ENCODE assay signal across 37 cellular contexts in the genomic region with DNA sequence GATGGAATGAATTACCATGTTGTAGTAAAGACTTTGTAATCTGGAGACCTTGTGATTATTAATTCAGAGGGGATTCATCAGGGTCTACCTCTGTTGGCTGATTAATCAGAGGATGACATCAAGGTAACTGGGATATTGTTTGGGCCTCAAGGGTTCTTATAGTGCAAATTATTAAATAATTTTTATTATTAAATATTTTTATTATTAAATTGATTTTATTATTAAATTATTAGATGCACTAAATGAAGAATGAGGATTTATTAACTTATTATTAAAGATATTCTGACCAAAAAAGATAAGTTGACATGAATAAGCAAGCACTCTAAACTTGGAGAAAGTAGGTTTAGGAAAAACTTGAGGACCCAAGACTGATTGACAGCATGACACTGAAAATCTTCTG.
"Had no signal": no experiment of that assay in that cellular context is flagged by ENCODE, and none has a peak within 500 bp of the region (broad histone marks: within the 10 kb centered on the region; RNA-seq: fewer than 3 reads in every experiment).

No MANE protein-coding gene starts in this region.

- H3K9me3 ChIP-seq: adrenal gland, ascending aorta, body of pancreas, breast epithelium had no signal

- H3K27me3 Mint-ChIP-seq: activated naive CD4-positive, alpha-beta T cell treated with anti-CD3 and anti-CD28 coated beads, Interleukin-2, amount 10 ng/mL, durations not matched to agents 7 days and 5 days; activated naive CD4-positive, alpha-beta T cell treated with anti-CD3 and anti-CD28 coated beads, Interleukin-2, amount 50 U/mL, for 24 hours; activated naive CD8-positive, alpha-beta T cell; activated naive CD8-positive, alpha-beta T cell treated with anti-CD3 and anti-CD28 coated beads for 36 hours; activated naive CD8-positive, alpha-beta T cell treated with anti-CD3 and anti-CD28 coated beads, Interleukin-2, amount 10 ng/mL, durations not matched to agents 7 days and 5 days; activated naive CD8-positive, alpha-beta T cell treated with anti-CD3 and anti-CD28 coated beads, Interleukin-2, amount 50 U/mL, for 24 hours; activated T-cell treated with anti-CD3 and anti-CD28 coated beads, Interleukin-2, amount 50 U/mL, for 24 hours; activated T-helper 17 cell treated with anti-CD3 and anti-CD28 coated beads, Interleukin-2, amount 50 U/mL, for 72 hours; brain; central memory CD8-positive, alpha-beta T cell had no signal

- H3K4me1 Mint-ChIP-seq: activated naive CD4-positive, alpha-beta T cell treated with anti-CD3 and anti-CD28 coated beads, Interleukin-2, amount 10 ng/mL, durations not matched to agents 7 days and 5 days; activated naive CD4-positive, alpha-beta T cell treated with anti-CD3 and anti-CD28 coated beads, Interleukin-2, amount 50 U/mL, for 24 hours; activated naive CD8-positive, alpha-beta T cell treated with anti-CD3 and anti-CD28 coated beads for 36 hours; activated naive CD8-positive, alpha-beta T cell treated with anti-CD3 and anti-CD28 coated beads, Interleukin-2, amount 10 ng/mL, durations not matched to agents 7 days and 5 days; activated naive CD8-positive, alpha-beta T cell treated with anti-CD3 and anti-CD28 coated beads, Interleukin-2, amount 50 U/mL, for 24 hours; activated T-helper 17 cell treated with anti-CD3 and anti-CD28 coated beads, Interleukin-2, amount 50 U/mL, for 72 hours; brain; central memory CD8-positive, alpha-beta T cell had no signal

- H3K27ac Mint-ChIP-seq: activated naive CD4-positive, alpha-beta T cell treated with anti-CD3 and anti-CD28 coated beads for 36 hours; activated naive CD4-positive, alpha-beta T cell treated with anti-CD3 and anti-CD28 coated beads, Interleukin-2, amount 10 ng/mL, durations not matched to agents 7 days and 5 days; activated naive CD4-positive, alpha-beta T cell treated with anti-CD3 and anti-CD28 coated beads, Interleukin-2, amount 50 U/mL, for 24 hours; activated naive CD4-positive, alpha-beta T cell treated with anti-CD3 and anti-CD28 coated beads, Interleukin-2, amount 50 U/mL, for 72 hours; activated naive CD8-positive, alpha-beta T cell; activated naive CD8-positive, alpha-beta T cell treated with anti-CD3 and anti-CD28 coated beads for 36 hours; activated naive CD8-positive, alpha-beta T cell treated with anti-CD3 and anti-CD28 coated beads, Interleukin-2, amount 10 ng/mL, durations not matched to agents 7 days and 5 days; activated naive CD8-positive, alpha-beta T cell treated with anti-CD3 and anti-CD28 coated beads, Interleukin-2, amount 50 U/mL, for 24 hours; activated T-cell treated with anti-CD3 and anti-CD28 coated beads, Interleukin-2, amount 50 U/mL, for 24 hours; activated T-cell treated with anti-CD3 and anti-CD28 coated beads, Interleukin-2, amount 50 U/mL, for 72 hours; activated T-helper 1 cell treated with anti-CD3 and anti-CD28 coated beads, Interleukin-12 subunit alpha, Interleukin-12 subunit beta, Interleukin-2, Interleukin-4 antibody, amounts not matched to agents 30 ng/mL and 10 ng/mL and 1 ng/mL, durations not matched to agents 14 hours and 24 hours and 36 hours; activated T-helper 17 cell treated with anti-CD3 and anti-CD28 coated beads, Interleukin-2, amount 50 U/mL, for 72 hours; activated T-helper 2 cell treated with anti-CD3 and anti-CD28 coated beads, Interferon-gamma antibody, Interleukin-2, Interleukin-4, amounts not matched to agents 10 μg/mL and 5 μg/mL and 100 μg/mL, durations not matched to agents 14 hours and 24 hours and 36 hours; brain had no signal

- H3K4me3 Mint-ChIP-seq: activated naive CD4-positive, alpha-beta T cell treated with anti-CD3 and anti-CD28 coated beads for 36 hours; activated naive CD4-positive, alpha-beta T cell treated with anti-CD3 and anti-CD28 coated beads, Interleukin-2, amount 10 ng/mL, durations not matched to agents 7 days and 5 days; activated naive CD4-positive, alpha-beta T cell treated with anti-CD3 and anti-CD28 coated beads, Interleukin-2, amount 50 U/mL, for 24 hours; activated naive CD8-positive, alpha-beta T cell; activated naive CD8-positive, alpha-beta T cell treated with anti-CD3 and anti-CD28 coated beads for 36 hours; activated naive CD8-positive, alpha-beta T cell treated with anti-CD3 and anti-CD28 coated beads, Interleukin-2, amount 10 ng/mL, durations not matched to agents 7 days and 5 days; activated naive CD8-positive, alpha-beta T cell treated with anti-CD3 and anti-CD28 coated beads, Interleukin-2, amount 50 U/mL, for 24 hours; activated T-cell treated with anti-CD3 and anti-CD28 coated beads, Interleukin-2, amount 50 U/mL, for 24 hours; activated T-cell treated with anti-CD3 and anti-CD28 coated beads, Interleukin-2, amount 50 U/mL, for 4 hours; activated T-cell treated with anti-CD3 and anti-CD28 coated beads, Interleukin-2, amount 50 U/mL, for 72 hours; activated T-helper 1 cell treated with anti-CD3 and anti-CD28 coated beads, Interleukin-12 subunit alpha, Interleukin-12 subunit beta, Interleukin-2, Interleukin-4 antibody, amounts not matched to agents 30 ng/mL and 10 ng/mL and 1 ng/mL, durations not matched to agents 14 hours and 24 hours and 36 hours; activated T-helper 17 cell treated with anti-CD3 and anti-CD28 coated beads, Interleukin-2, amount 50 U/mL, for 72 hours; brain; central memory CD8-positive, alpha-beta T cell had no signal

- DNase-seq: activated effector memory CD4-positive, alpha-beta T cell treated with anti-CD3 and anti-CD28 coated beads, Interleukin-2, amount 50 U/mL, for 16 hours; activated effector memory CD4-positive, alpha-beta T cell treated with Interleukin-2 at 50 U/mL for 16 hours; activated gamma-delta T cell; activated gamma-delta T cell treated with Interleukin-2 at 50 U/mL for 16 hours; activated naive CD4-positive, alpha-beta T cell; activated naive CD4-positive, alpha-beta T cell treated with anti-CD3 and anti-CD28 coated beads for 36 hours; activated naive CD4-positive, alpha-beta T cell treated with anti-CD3 and anti-CD28 coated beads, Interleukin-2, amount 10 ng/mL, durations not matched to agents 7 days and 5 days; activated naive CD4-positive, alpha-beta T cell treated with anti-CD3 and anti-CD28 coated beads, Interleukin-2, amount 50 U/mL, for 16 hours; activated naive CD4-positive, alpha-beta T cell treated with Interleukin-2 at 50 U/mL for 16 hours; activated naive CD8-positive, alpha-beta T cell treated with anti-CD3 and anti-CD28 coated beads for 36 hours; activated naive CD8-positive, alpha-beta T cell treated with anti-CD3 and anti-CD28 coated beads, Interleukin-2, amount 10 ng/mL, durations not matched to agents 7 days and 5 days; activated naive CD8-positive, alpha-beta T cell treated with anti-CD3 and anti-CD28 coated beads, Interleukin-2, amount 50 U/mL, for 24 hours; activated T-cell treated with anti-CD3 and anti-CD28 coated beads, Interleukin-2, amount 50 U/mL, for 24 hours; activated T-cell treated with anti-CD3 and anti-CD28 coated beads, Interleukin-2, amount 50 U/mL, for 4 hours; activated T-cell treated with anti-CD3 and anti-CD28 coated beads, Interleukin-2, amount 50 U/mL, for 48 hours; activated T-cell treated with anti-CD3 and anti-CD28 coated beads, Interleukin-2, amount 50 U/mL, for 72 hours; adrenal gland; amniotic stem cell; amygdala; anterior cingulate cortex; aorta; body of pancreas; brain microvascular endothelial cell; caudate nucleus; central memory CD4-positive, alpha-beta T cell; cerebellar nuclear complex had no signal

- H3K4me3 ChIP-seq: adrenal gland, ascending aorta, body of pancreas, breast epithelium, cardiac muscle cell had no signal

- H3K36me3 Mint-ChIP-seq: activated naive CD4-positive, alpha-beta T cell treated with anti-CD3 and anti-CD28 coated beads, Interleukin-2, amount 10 ng/mL, durations not matched to agents 7 days and 5 days; activated naive CD4-positive, alpha-beta T cell treated with anti-CD3 and anti-CD28 coated beads, Interleukin-2, amount 50 U/mL, for 24 hours; activated naive CD4-positive, alpha-beta T cell treated with anti-CD3 and anti-CD28 coated beads, Interleukin-2, amount 50 U/mL, for 72 hours; activated naive CD8-positive, alpha-beta T cell; activated naive CD8-positive, alpha-beta T cell treated with anti-CD3 and anti-CD28 coated beads for 36 hours; activated naive CD8-positive, alpha-beta T cell treated with anti-CD3 and anti-CD28 coated beads, Interleukin-2, amount 10 ng/mL, durations not matched to agents 7 days and 5 days; brain had no signal

- ATAC-seq: activated naive CD4-positive, alpha-beta T cell treated with anti-CD3 and anti-CD28 coated beads, Interleukin-2, amount 50 U/mL, for 72 hours; activated naive CD8-positive, alpha-beta T cell treated with anti-CD3 and anti-CD28 coated beads, Interleukin-2, amount 50 U/mL, for 24 hours; activated T-cell treated with anti-CD3 and anti-CD28 coated beads, Interleukin-2, amount 50 U/mL, for 4 hours; activated T-cell treated with anti-CD3 and anti-CD28 coated beads, Interleukin-2, amount 50 U/mL, for 72 hours; activated T-helper 17 cell treated with anti-CD3 and anti-CD28 coated beads, Interleukin-2, amount 50 U/mL, for 72 hours; body of pancreas had no signal

- H3K27me3 ChIP-seq: adrenal gland, ascending aorta, body of pancreas, brain microvascular endothelial cell, breast epithelium, cardiac muscle cell had no signal

- H3K27ac ChIP-seq: adrenal gland, ascending aorta, body of pancreas, brain microvascular endothelial cell, breast epithelium, cardiac muscle cell had no signal

- H3K4me1 ChIP-seq: adrenal gland, ascending aorta, body of pancreas, breast epithelium had no signal

- H3K9me3 Mint-ChIP-seq: activated T-cell treated with anti-CD3 and anti-CD28 coated beads, Interleukin-2, amount 50 U/mL, for 24 hours; activated T-helper 1 cell treated with anti-CD3 and anti-CD28 coated beads, Interleukin-12 subunit alpha, Interleukin-12 subunit beta, Interleukin-2, Interleukin-4 antibody, amounts not matched to agents 30 ng/mL and 10 ng/mL and 1 ng/mL, durations not matched to agents 14 hours and 24 hours and 36 hours had no signal

- H3K36me3 ChIP-seq: adrenal gland, ascending aorta, brain microvascular endothelial cell, breast epithelium, cardiac muscle cell had no signal
